In genomic region chr2:85705680-85706039, GRCh38 we compare ENCODE assay signal across 8 cellular contexts. TPM values are rescaled to one million over a fixed set of nuclear protein-coding genes. Genes with fewer than 3 reads are reported as not detected.
A peak's percentile ranks its signal among the peaks of the same experiment; 100 is the strongest.
DNase-seq lines count a peak whose midpoint lies in the region; ATAC-seq and TF ChIP-seq lines count a peak whose summit lies in the region.

No MANE protein-coding gene starts in this region.

- no peak for TF ChIP-seq CTCF in fibroblast of the aortic adventitia (IDR thresholded peaks at IDR 0.05; ENCODE audit: insufficient read depth, low read length)

- H3K4me3 ChIP-seq in fibroblast of the aortic adventitia (ENCODE audit: low read depth, low read length): no peak overlapping the region
- H3K4me3 ChIP-seq in skeletal muscle cell (ENCODE audit: low read depth, low read length): no peak overlapping the region

- ATAC-seq in GM21423 (IDR thresholded peaks at IDR 0.05; ENCODE audit: unreplicated experiment) (no peak), HG03039 (IDR thresholded peaks at IDR 0.05; ENCODE audit: unreplicated experiment) (no peak), HG03442 (IDR thresholded peaks at IDR 0.05; ENCODE audit: unreplicated experiment) (no peak)

- DNase-seq in H4 (ENCODE audit: low spot score) (peak; percentile 88), RPMI7951 (ENCODE audit: low read depth) (peak; percentile 76), fibroblast of the aortic adventitia (ENCODE audit: low read depth) (peak; percentile 95), skeletal muscle cell (ENCODE audit: low read depth) (peak; percentile 96), midbrain (lab: John Stamatoyannopoulos, UW) (no peak)

RNA-seq across cellular contexts. Expression of gene GNLY, which starts 11.5 kb away (rescaled TPM):
- total RNA-seq in H4 (2014; rRNA removed; shearing (Covaris generic)): not detected in 2 replicates
- total RNA-seq in RPMI7951 (2014; rRNA removed; shearing (Covaris generic)): not detected in 2 replicates
- not detected in 2 replicates for total RNA-seq in fibroblast of the aortic adventitia (ENCODE audit: low replicate concordance)

RNA-seq across cellular contexts. Expression of gene SFTPB, which starts 37.7 kb away (rescaled TPM):
- total RNA-seq in H4 (2014; rRNA removed; shearing (Covaris generic)): not detected in 2 replicates
- not detected in 2 replicates for total RNA-seq in RPMI7951 (2014; rRNA removed; shearing (Covaris generic))
- total RNA-seq in fibroblast of the aortic adventitia (ENCODE audit: low replicate concordance): 0.09 TPM in 1 of 2 replicates, not detected in the other

RNA-seq across cellular contexts. Expression of gene ATOH8, which starts 48.1 kb away (rescaled TPM):
- total RNA-seq in H4 (2014; rRNA removed; shearing (Covaris generic)): 13.1 and 13.6 TPM in 2 replicates
- total RNA-seq in RPMI7951 (2014; rRNA removed; shearing (Covaris generic)): 7.2 and 7.3 TPM in 2 replicates
- 17.0 and 22.0 TPM in 2 replicates for total RNA-seq in fibroblast of the aortic adventitia (ENCODE audit: low replicate concordance)
